9 cellular contexts compared by ENCODE assay signal in genomic region chr12:120230974-120231315, GRCh38. TPM values are rescaled to one million over a fixed set of nuclear protein-coding genes. Genes with fewer than 3 reads are reported as not detected.
DNase-seq lines count a peak whose midpoint lies in the region; ATAC-seq and TF ChIP-seq lines count a peak whose summit lies in the region.
"Had no signal": no experiment of that assay in that cellular context is flagged by ENCODE, and none has a peak within 500 bp of the region (broad histone marks: within the 10 kb centered on the region; RNA-seq: fewer than 3 reads in every experiment).

No MANE protein-coding gene starts in this region.

- no peak for ATAC-seq in omental fat pad (ENCODE audit: low FRiP score)

- H3K9me3 ChIP-seq in mesodermal cell (ENCODE audit: control insufficient read depth, low read length), result no peaks in the 10 kb centered on the region

- 0 to 14% methylated on average over 1 to 4 of the region's 6 CpGs for WGBS in mesodermal cell (ENCODE audit: insufficient coverage in 2 of 2), 2 experiments

- TF ChIP-seq CTCF in type B pancreatic cell (conservative IDR thresholded peaks at IDR 0.05) (no peak), omental fat pad (IDR thresholded peaks at IDR 0.05) (no peak)

- H3K27ac ChIP-seq in caudate nucleus (ENCODE audit: low read depth, low read length), result peak overlapping the region; percentile 71
- H3K27ac ChIP-seq in mesodermal cell (ENCODE audit: low read depth, low read length, severe bottlenecking), result peak overlapping the region; percentile 100

- H3K36me3 Mint-ChIP-seq in activated naive CD4-positive, alpha-beta T cell treated with anti-CD3 and anti-CD28 coated beads for 36 hours (ENCODE audit: low read depth), result peaks cover 3% of the 10 kb centered on the region
- no peaks in the 10 kb centered on the region for H3K36me3 Mint-ChIP-seq in type B pancreatic cell

- no peaks in the 10 kb centered on the region for H3K27me3 Mint-ChIP-seq in activated naive CD4-positive, alpha-beta T cell treated with anti-CD3 and anti-CD28 coated beads for 36 hours (ENCODE audit: low read depth)
- H3K27me3 Mint-ChIP-seq in type B pancreatic cell, result no peaks in the 10 kb centered on the region

- H3K4me3 ChIP-seq in mesodermal cell (ENCODE audit: extremely low read depth, insufficient read depth, low read length, poor library complexity, severe bottlenecking), result peak overlapping the region; percentile 18

- H3K27ac Mint-ChIP-seq in activated naive CD4-positive, alpha-beta T cell treated with anti-CD3 and anti-CD28 coated beads for 36 hours, result peak overlapping the region; percentile 97
- H3K27ac Mint-ChIP-seq in type B pancreatic cell, result peak overlapping the region; percentile 100

- CTCF ChIA-PET in activated naive CD4-positive, alpha-beta T cell treated with anti-CD3 and anti-CD28 coated beads for 36 hours (lab: Charles Lee), result interaction anchor here (0.6 to 10.8 kb wide), 8 partner anchors 9 to 71 kb away, joined by 3 to 637 read pairs (median 62); partner anchors contain the start of genes PXN, RNU4-1, RNU4-2 and RPLP0

- H3K4me1 Mint-ChIP-seq in activated naive CD4-positive, alpha-beta T cell treated with anti-CD3 and anti-CD28 coated beads for 36 hours (ENCODE audit: low read depth), result peaks cover 99% of the 10 kb centered on the region
- H3K4me1 Mint-ChIP-seq in type B pancreatic cell (ENCODE audit: unreplicated experiment), result peaks cover 71% of the 10 kb centered on the region

- H3K36me3 ChIP-seq in mesodermal cell (ENCODE audit: control insufficient read depth, insufficient read depth, low read length), result peaks cover 20% of the 10 kb centered on the region

- intact Hi-C loops in activated naive CD4-positive, alpha-beta T cell treated with anti-CD3 and anti-CD28 coated beads for 36 hours (cut with micrococcal nuclease), result loop anchor here (1.0 to 10.0 kb wide), 7 partner anchors 17 to 804 kb away; partner anchors contain the start of genes OASL, RNU4-2 and RPLP0

- no peaks in the 10 kb centered on the region for H3K9me3 Mint-ChIP-seq in activated naive CD4-positive, alpha-beta T cell treated with anti-CD3 and anti-CD28 coated beads for 36 hours
- no peaks in the 10 kb centered on the region for H3K9me3 Mint-ChIP-seq in type B pancreatic cell

- peak overlapping the region; percentile 53 for H3K4me3 Mint-ChIP-seq in activated naive CD4-positive, alpha-beta T cell treated with anti-CD3 and anti-CD28 coated beads for 36 hours
- peak overlapping the region; percentile 85 for H3K4me3 Mint-ChIP-seq in type B pancreatic cell

- H3K4me1 ChIP-seq in mesodermal cell (ENCODE audit: control insufficient read depth, insufficient read depth, low read length, poor library complexity, severe bottlenecking), result peaks cover 81% of the 10 kb centered on the region

- peak; percentile 14 for DNase-seq in activated naive CD4-positive, alpha-beta T cell treated with anti-CD3 and anti-CD28 coated beads for 36 hours
- DNase-seq in activated naive CD4-positive, alpha-beta T cell (lab: John Stamatoyannopoulos, UW), result no peak
- DNase-seq in caudate nucleus (lab: John Stamatoyannopoulos, UW), result no peak
- no peak for DNase-seq in type B pancreatic cell (ENCODE audit: extremely low spot score, unreplicated experiment)
- no peak for DNase-seq in omental fat pad (ENCODE audit: low spot score)
- DNase-seq in stimulated activated CD4-positive, alpha-beta T cell treated with anti-CD3 and anti-CD28 coated beads, Interleukin-1b, Interleukin-23, amount 100 ng/mL, for 48 hours, result no peak
- no peak for DNase-seq in NCI-H2029 (lab: John Stamatoyannopoulos, UW)
- DNase-seq: NCI-H1048 had no signal

RNA-seq across cellular contexts. Expression of gene RPLP0, which starts 30.0 kb away (rescaled TPM):
- 1,000 to 10,000 TPM; 5,065 to 5,278 TPM for total RNA-seq in activated naive CD4-positive, alpha-beta T cell treated with anti-CD3 and anti-CD28 coated beads for 36 hours
- polyA plus RNA-seq in mesodermal cell (2013, experiment 1 of 2), result 3,564 TPM
- polyA plus RNA-seq in mesodermal cell (2013, experiment 2 of 2), result 3,441 TPM
- 2,585 and 2,806 TPM in 2 replicates for total RNA-seq in type B pancreatic cell (ENCODE audit: low replicate concordance)
- total RNA-seq in omental fat pad, result 1,000 to 10,000 TPM; 2,289 to 4,489 (median 2,885) TPM

RNA-seq across cellular contexts. Expression of gene PXN, which starts 34.6 kb away (rescaled TPM):
- total RNA-seq in activated naive CD4-positive, alpha-beta T cell treated with anti-CD3 and anti-CD28 coated beads for 36 hours, result 100 to 1,000 TPM; 109 to 112 TPM
- 85.7 TPM for polyA plus RNA-seq in mesodermal cell (2013, experiment 1 of 2)
- polyA plus RNA-seq in mesodermal cell (2013, experiment 2 of 2), result 72.4 TPM
- 60.7 and 127 TPM in 2 replicates for total RNA-seq in type B pancreatic cell (ENCODE audit: low replicate concordance)
- total RNA-seq in omental fat pad, result 100 to 1,000 TPM in 1 of 4 donors, 10 to 100 TPM in 3; 40.0 to 151 (median 73.1) TPM

RNA-seq across cellular contexts. Expression of gene GCN1, which starts 36.4 kb away (rescaled TPM):
- 100 to 1,000 TPM; 122 to 128 TPM for total RNA-seq in activated naive CD4-positive, alpha-beta T cell treated with anti-CD3 and anti-CD28 coated beads for 36 hours
- 50.4 TPM for polyA plus RNA-seq in mesodermal cell (2013, experiment 1 of 2)
- 37.7 TPM for polyA plus RNA-seq in mesodermal cell (2013, experiment 2 of 2)
- total RNA-seq in type B pancreatic cell (ENCODE audit: low replicate concordance) (114 and 130 TPM in 2 replicates), omental fat pad (10 to 100 TPM; 52.5 to 99.4 (median 72.1) TPM)
